In genomic region chr22:23270212-23270733, GRCh38 we compare ENCODE assay signal across 12 cellular contexts.
A peak's percentile ranks its signal among the peaks of the same experiment; 100 is the strongest.
DNase-seq lines count a peak whose midpoint lies in the region; ATAC-seq, FAIRE-seq and TF ChIP-seq lines count a peak whose summit lies in the region.
"Had no signal": no experiment of that assay in that cellular context is flagged by ENCODE, and none has a peak within 500 bp of the region (broad histone marks: within the 10 kb centered on the region; RNA-seq: fewer than 3 reads in every experiment).

No MANE protein-coding gene starts in this region.

- no peaks in the 10 kb centered on the region for H3K27me3 ChIP-seq in thyroid gland
- H3K27me3 ChIP-seq: uterus had no signal

- H3K4me3 ChIP-seq in kidney (ENCODE audit: low read length in 2 of 2) (no peak overlapping the region), thyroid gland (replicated peaks in 1 of 3) (no peak overlapping the region)
- H3K4me3 ChIP-seq: uterus had no signal

- peak overlapping the region in 1 of 2 donors; percentile 21 for H3K9ac ChIP-seq in kidney (ENCODE audit: low read length in 2 of 2)

- intact Hi-C loops in kidney (cut with DNase I), result no loop called here
- intact Hi-C loops in thyroid gland (cut with DNase I), result no loop called here

- H3K9me3 ChIP-seq in kidney (ENCODE audit: control insufficient read depth in 1 of 2, low read length in 2 of 2) (no peaks in the 10 kb centered on the region), thyroid gland (no peaks in the 10 kb centered on the region)
- H3K9me3 ChIP-seq: uterus had no signal

- H3K36me3 Mint-ChIP-seq in activated CD8-positive, alpha-beta memory T cell treated with anti-CD3 and anti-CD28 coated beads, Interleukin-2, amount 10 ng/mL, durations not matched to agents 7 days and 5 days, result no peaks in the 10 kb centered on the region

- H3K27ac Mint-ChIP-seq in activated CD8-positive, alpha-beta memory T cell treated with anti-CD3 and anti-CD28 coated beads, Interleukin-2, amount 10 ng/mL, durations not matched to agents 7 days and 5 days, result peak overlapping the region; percentile 22

- ATAC-seq in activated CD8-positive, alpha-beta memory T cell treated with anti-CD3 and anti-CD28 coated beads, Interleukin-2, amount 10 ng/mL, durations not matched to agents 7 days and 5 days, result no peak

- H3K4me1 Mint-ChIP-seq in activated CD8-positive, alpha-beta memory T cell treated with anti-CD3 and anti-CD28 coated beads, Interleukin-2, amount 10 ng/mL, durations not matched to agents 7 days and 5 days, result peaks cover 29% of the 10 kb centered on the region

- TF ChIP-seq POLR2A in thyroid gland (IDR thresholded peaks at IDR 0.05), result no peak

- peak; percentile 7 for TF ChIP-seq CTCF in kidney (IDR thresholded peaks at IDR 0.05; ENCODE audit: borderline replicate concordance, extremely low read depth, insufficient read depth)
- TF ChIP-seq CTCF in thyroid gland (IDR thresholded peaks at IDR 0.05), result peak in 3 of 6 experiments; percentile 39 to 53 (median 49)

- H3K4me1 ChIP-seq in kidney (ENCODE audit: control insufficient read depth in 1 of 2, insufficient read depth in 1 of 2, low read depth in 1 of 2, low read length in 2 of 2) (peaks cover 41 to 45% of the 10 kb centered on the region in 2 donors), thyroid gland (peaks cover 32 to 60% of the 10 kb centered on the region in 2 donors)
- H3K4me1 ChIP-seq: uterus had no signal

- H3K27me3 Mint-ChIP-seq in activated CD8-positive, alpha-beta memory T cell treated with anti-CD3 and anti-CD28 coated beads, Interleukin-2, amount 10 ng/mL, durations not matched to agents 7 days and 5 days, result no peaks in the 10 kb centered on the region

- H3K27ac ChIP-seq in kidney (ENCODE audit: low read depth in 2 of 2, low read length in 2 of 2) (peak overlapping the region; percentile 70 to 72), thyroid gland (peak overlapping the region; percentile 4 to 59 (median 18))
- H3K27ac ChIP-seq: uterus had no signal

- peaks cover 27 to 48% of the 10 kb centered on the region in 2 donors for H3K36me3 ChIP-seq in kidney (ENCODE audit: control insufficient read depth in 1 of 2, insufficient read depth in 2 of 2, low read length in 2 of 2)
- peaks cover 21 to 30% of the 10 kb centered on the region in 2 donors for H3K36me3 ChIP-seq in thyroid gland
- H3K36me3 ChIP-seq: uterus had no signal

- H3K4me3 Mint-ChIP-seq in activated CD8-positive, alpha-beta memory T cell treated with anti-CD3 and anti-CD28 coated beads, Interleukin-2, amount 10 ng/mL, durations not matched to agents 7 days and 5 days, result no peak overlapping the region

- 18 to 27% methylated on average over 8 of the region's 8 CpGs for WGBS in thyroid gland, 2 donors

- CTCF ChIA-PET in activated CD8-positive, alpha-beta memory T cell treated with anti-CD3 and anti-CD28 coated beads, Interleukin-2, amount 10 ng/mL, durations not matched to agents 7 days and 5 days (lab: Charles Lee), result interaction anchor here (0.8 to 2.7 kb wide), 5 partner anchors 9 to 99 kb away, joined by 3 to 10 read pairs (median 4); no protein-coding TSS in a partner anchor

- DNase-seq in activated CD8-positive, alpha-beta memory T cell treated with anti-CD3 and anti-CD28 coated beads, Interleukin-2, amount 10 ng/mL, durations not matched to agents 7 days and 5 days, result no peak
- DNase-seq in activated CD8-positive, alpha-beta memory T cell treated with anti-CD3 and anti-CD28 coated beads, Interleukin-2, amount 50 U/mL, for 4 hours, result no peak
- DNase-seq in amniotic epithelial cell (ENCODE audit: low read depth) (peak; percentile 27), kidney (no peak), thyroid gland (peak; percentile 90 to 91), SIG-M5 treated with dmso at 0.1 percent for 504 hours (lab: John Stamatoyannopoulos, UW; ENCODE audit: unreplicated experiment) (no peak), mucosa of gallbladder (ENCODE audit: low spot score) (no peak), OCI-M2 (lab: John Stamatoyannopoulos, UW; ENCODE audit: unreplicated experiment) (no peak)
- DNase-seq: NCI-H146, small intestine, T-helper 2 cell, uterus had no signal

- FAIRE-seq in kidney (lab: Jason Lieb, UNC), result no peak
- FAIRE-seq: small intestine had no signal

- no peaks in the 10 kb centered on the region for H3K9me3 Mint-ChIP-seq in activated CD8-positive, alpha-beta memory T cell treated with anti-CD3 and anti-CD28 coated beads, Interleukin-2, amount 10 ng/mL, durations not matched to agents 7 days and 5 days (ENCODE audit: low read depth)

Comparison
In these comparisons a context has a peak if more than half of its experiments do, and no peak if none do; other contexts are left out.
1. DNase-seq: peak in amniotic epithelial cell (single experiment) and thyroid gland (2 of 2); none in activated CD8-positive, alpha-beta memory T cell treated with anti-CD3 and anti-CD28 coated beads, Interleukin-2, amount 10 ng/mL, durations not matched to agents 7 days and 5 days (single experiment), activated CD8-positive, alpha-beta memory T cell treated with anti-CD3 and anti-CD28 coated beads, Interleukin-2, amount 50 U/mL, for 4 hours (single experiment), kidney (single experiment), SIG-M5 treated with dmso at 0.1 percent for 504 hours (single experiment), mucosa of gallbladder (single experiment) and OCI-M2 (single experiment).